Comparison of ENCODE assay signal across 1 cellular context in genomic region chr1:211382714-211383480, GRCh38.
TF ChIP-seq lines count a peak whose summit lies in the region.

No MANE protein-coding gene starts in this region.

TF ChIP-seq in HEK293, 187 proteins besides CTCF, POLR2A, EP300 and RAD21 (continued from another document and continues in another):
- TF ChIP-seq HIC1 (tag by site-specific recombination; IDR thresholded peaks at IDR 0.05) (no peak), SP7 (tag by site-specific recombination; IDR thresholded peaks at IDR 0.05) (peak; percentile 72), ZNF324 (tag by site-specific recombination; IDR thresholded peaks at IDR 0.05) (no peak), ZNF629 (tag by site-specific recombination; IDR thresholded peaks at IDR 0.05) (peak; percentile 77), GLI2 (tag by site-specific recombination; IDR thresholded peaks at IDR 0.05; ENCODE audit: borderline replicate concordance, low read depth) (no peak), ZFHX2 (tag by site-specific recombination; conservative IDR thresholded peaks at IDR 0.05) (peak; percentile 35), ZNF529 (tag by site-specific recombination; IDR thresholded peaks at IDR 0.05; ENCODE audit: insufficient replicate concordance) (no peak), FEZF1 (tag by site-specific recombination; IDR thresholded peaks at IDR 0.05) (no peak), ATF2 (tag by site-specific recombination; IDR thresholded peaks at IDR 0.05; ENCODE audit: low read depth) (no peak), YY2 (tag by site-specific recombination; IDR thresholded peaks at IDR 0.05) (0 out of 2 replicates have a peak, but pooled peaks have one; percentile 51), ZNF837 (tag by site-specific recombination; IDR thresholded peaks at IDR 0.05) (no peak), ZNF24 (tag by site-specific recombination; IDR thresholded peaks at IDR 0.05) (no peak), ZBTB21 (tag by site-specific recombination; IDR thresholded peaks at IDR 0.05) (peak; percentile 57; the same call in 1 of the 2 replicates), MEIS1 (CRISPR knock-in tag; IDR thresholded peaks at IDR 0.05; ENCODE audit: borderline replicate concordance) (no peak), ZNF473 (tag by site-specific recombination; IDR thresholded peaks at IDR 0.05) (no peak), GLIS2 (tag by site-specific recombination; IDR thresholded peaks at IDR 0.05) (no peak), ZBTB11 (tag by site-specific recombination; conservative IDR thresholded peaks at IDR 0.05; ENCODE audit: low read depth) (peak; percentile 86), ZNF239 (tag by site-specific recombination; IDR thresholded peaks at IDR 0.05) (no peak), ZNF704 (tag by site-specific recombination; IDR thresholded peaks at IDR 0.05) (no peak), ZNF521 (tag by site-specific recombination; IDR thresholded peaks at IDR 0.05) (no peak), ZNF555 (tag by site-specific recombination; conservative IDR thresholded peaks at IDR 0.05) (no peak), ZNF433 (tag by site-specific recombination; IDR thresholded peaks at IDR 0.05; ENCODE audit: low read depth) (no peak), INSM2 (tag by site-specific recombination; IDR thresholded peaks at IDR 0.05) (0 out of 2 replicates have a peak, but pooled peaks have one; percentile 45), ZFP41 (tag by site-specific recombination; IDR thresholded peaks at IDR 0.05; ENCODE audit: borderline replicate concordance) (no peak), BCL11A (tag by site-specific recombination; IDR thresholded peaks at IDR 0.05; ENCODE audit: low read depth) (no peak), ZNF140 (tag by site-specific recombination; IDR thresholded peaks at IDR 0.05) (no peak), PRDM6 (tag by site-specific recombination; IDR thresholded peaks at IDR 0.05) (no peak), ZNF558 (tag by site-specific recombination; IDR thresholded peaks at IDR 0.05) (no peak), ZBTB20 (tag by site-specific recombination; IDR thresholded peaks at IDR 0.05) (peak; percentile 47), ZNF518A (tag by site-specific recombination; conservative IDR thresholded peaks at IDR 0.05; ENCODE audit: low read depth) (peak; percentile 33; the same call in 1 of the 2 replicates), WT1 (tag by site-specific recombination; IDR thresholded peaks at IDR 0.05) (peak; percentile 31; the same call in 1 of the 2 replicates), ZNF791 (tag by site-specific recombination; IDR thresholded peaks at IDR 0.05) (no peak), YY1 (tag by site-specific recombination; IDR thresholded peaks at IDR 0.05) (peak; percentile 86), REST (tag by site-specific recombination; IDR thresholded peaks at IDR 0.05) (peak; percentile 37; the same call in 1 of the 2 replicates), ZNF335 (tag by site-specific recombination; conservative IDR thresholded peaks at IDR 0.05) (peak; percentile 77), OVOL3 (tag by site-specific recombination; IDR thresholded peaks at IDR 0.05) (peak; percentile 62; the same call in 1 of the 2 replicates), ZNF157 (tag by site-specific recombination; IDR thresholded peaks at IDR 0.05) (no peak), GFI1B (tag by site-specific recombination; IDR thresholded peaks at IDR 0.05) (no peak), ZNF548 (tag by site-specific recombination; IDR thresholded peaks at IDR 0.05) (no peak), ZNF211 (tag by site-specific recombination; IDR thresholded peaks at IDR 0.05; ENCODE audit: low read depth) (no peak), ZBTB7A (tag by site-specific recombination; IDR thresholded peaks at IDR 0.05; ENCODE audit: low read depth) (no peak), ZNF76 (tag by site-specific recombination; IDR thresholded peaks at IDR 0.05; ENCODE audit: borderline replicate concordance, low read depth) (peak; percentile 66; the same call in 1 of the 2 replicates), ZNF311 (tag by site-specific recombination; IDR thresholded peaks at IDR 0.05; ENCODE audit: borderline replicate concordance) (no peak)
